8 cellular contexts compared by ENCODE assay signal in the genomic region with DNA sequence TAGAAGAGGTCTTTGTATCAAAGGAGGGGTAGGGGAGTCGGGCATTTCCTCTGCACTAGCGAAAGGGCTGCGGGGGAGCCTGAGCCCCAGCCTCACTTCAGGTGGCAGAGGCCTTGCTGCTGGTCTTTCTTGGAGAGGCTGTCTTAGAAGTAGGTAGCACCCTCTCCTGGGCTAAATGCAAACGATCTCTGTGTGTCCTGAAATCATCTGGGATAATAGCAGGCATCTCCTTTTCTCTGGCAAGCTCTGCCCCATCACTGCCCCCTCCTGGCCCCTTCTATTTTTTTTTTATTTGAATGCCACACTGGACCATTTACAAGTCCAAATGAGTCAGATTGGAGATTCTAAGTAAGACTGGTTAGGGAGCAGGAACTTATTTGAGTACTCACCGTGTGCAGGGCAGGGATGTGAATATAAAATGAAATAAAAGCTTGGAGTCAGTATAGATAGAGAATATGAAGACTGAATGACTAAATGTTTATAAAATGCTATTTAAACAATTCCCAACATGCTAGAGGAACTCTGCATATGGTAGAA.
DNase-seq lines count a peak whose midpoint lies in the region; ATAC-seq and TF ChIP-seq lines count a peak whose summit lies in the region.

No MANE protein-coding gene starts in this region.

- H3K4me1 ChIP-seq in HAP-1, result no peaks in the 10 kb centered on the region
- peaks cover 6 to 22% (median 21%) of the 10 kb centered on the region in 4 donors for H3K4me1 ChIP-seq in upper lobe of left lung

- TF ChIP-seq CTCF in epithelial cell of proximal tubule (conservative IDR thresholded peaks at IDR 0.05; ENCODE audit: low read depth, low read length), result peak; percentile 98
- peak; percentile 58 to 85 (median 74) for TF ChIP-seq CTCF in upper lobe of left lung (IDR thresholded peaks at IDR 0.05)

- H3K9me3 ChIP-seq in HAP-1, result no peaks in the 10 kb centered on the region
- no peaks in the 10 kb centered on the region for H3K9me3 ChIP-seq in upper lobe of left lung

- ATAC-seq in upper lobe of left lung (ENCODE audit: low FRiP score in 2 of 2) (peak; percentile 78 to 90), HG02970 (IDR thresholded peaks at IDR 0.05; ENCODE audit: low FRiP score, unreplicated experiment) (no peak)

- in situ Hi-C loops in HAP-1 (cut with MboI; ENCODE audit: low sequenced_read_pairs), result loop anchor here (25.0 kb wide), 1 partner anchor 562 kb away; no protein-coding TSS in a partner anchor

- H3K27ac Mint-ChIP-seq in activated CD4-positive, alpha-beta T cell treated with anti-CD3 and anti-CD28 coated beads, Interleukin-2, amount 10 ng/mL, durations not matched to agents 7 days and 5 days, result no peak overlapping the region

- H3K36me3 ChIP-seq in HAP-1 (replicated peaks), result no peaks in the 10 kb centered on the region
- no peaks in the 10 kb centered on the region for H3K36me3 ChIP-seq in upper lobe of left lung

- CTCF ChIA-PET in activated CD4-positive, alpha-beta T cell treated with anti-CD3 and anti-CD28 coated beads, Interleukin-2, amount 10 ng/mL, durations not matched to agents 7 days and 5 days (lab: Charles Lee), result interaction anchor here (0.6 to 1.8 kb wide), 4 partner anchors 26 to 405 kb away, joined by 3 to 5 read pairs (median 4); no protein-coding TSS in a partner anchor

- H3K36me3 Mint-ChIP-seq in activated CD4-positive, alpha-beta T cell treated with anti-CD3 and anti-CD28 coated beads, Interleukin-2, amount 10 ng/mL, durations not matched to agents 7 days and 5 days (ENCODE audit: low read depth), result no peaks in the 10 kb centered on the region

- peaks cover 2% of the 10 kb centered on the region for H3K4me1 Mint-ChIP-seq in activated CD4-positive, alpha-beta T cell treated with anti-CD3 and anti-CD28 coated beads, Interleukin-2, amount 10 ng/mL, durations not matched to agents 7 days and 5 days

- H3K9me3 Mint-ChIP-seq in activated CD4-positive, alpha-beta T cell treated with anti-CD3 and anti-CD28 coated beads, Interleukin-2, amount 10 ng/mL, durations not matched to agents 7 days and 5 days, result no peaks in the 10 kb centered on the region

- 22 to 28% methylated on average over 5 of the region's 5 CpGs for WGBS in upper lobe of left lung, 2 donors

- H3K4me3 Mint-ChIP-seq in activated CD4-positive, alpha-beta T cell treated with anti-CD3 and anti-CD28 coated beads, Interleukin-2, amount 10 ng/mL, durations not matched to agents 7 days and 5 days, result no peak overlapping the region

- no peak overlapping the region for H3K27ac ChIP-seq in upper lobe of left lung

- peaks cover 23% of the 10 kb centered on the region for H3K27me3 ChIP-seq in HAP-1 (ENCODE audit: low read depth)
- no peaks in the 10 kb centered on the region for H3K27me3 ChIP-seq in upper lobe of left lung

- POLR2A ChIA-PET in activated CD4-positive, alpha-beta T cell treated with anti-CD3 and anti-CD28 coated beads, Interleukin-2, amount 10 ng/mL, durations not matched to agents 7 days and 5 days (lab: Charles Lee), result interaction anchor here (0.6 kb wide), 1 partner anchor 138 kb away, joined by 5 read pairs; no protein-coding TSS in a partner anchor

- H3K4me3 ChIP-seq in HAP-1 (no peak overlapping the region), epithelial cell of proximal tubule (ENCODE audit: low read depth, low read length) (no peak overlapping the region), upper lobe of left lung (no peak overlapping the region)

- no peak for TF ChIP-seq POLR2A in upper lobe of left lung (IDR thresholded peaks at IDR 0.05)

- TF ChIP-seq EP300 in upper lobe of left lung (IDR thresholded peaks at IDR 0.05), result no peak

- DNase-seq in COLO668 (lab: John Stamatoyannopoulos, UW; ENCODE audit: unreplicated experiment), result peak; percentile 54
- DNase-seq in HAP-1 (ENCODE audit: low spot score in 2 of 2), result peak; percentile 63 to 76
- peak; percentile 79 for DNase-seq in NCI-H345 treated with DMSO at 0.1 percent for 48 hours (lab: John Stamatoyannopoulos, UW; ENCODE audit: unreplicated experiment)
- DNase-seq in activated CD4-positive, alpha-beta T cell treated with anti-CD3 and anti-CD28 coated beads, Interleukin-2, amount 10 ng/mL, durations not matched to agents 7 days and 5 days, result peak; percentile 14
- DNase-seq in epithelial cell of proximal tubule (ENCODE audit: low read depth), result peak; percentile 86
- DNase-seq in middle frontal gyrus (ENCODE audit: extremely low spot score, low spot score), result peak; percentile 13
- DNase-seq in upper lobe of left lung, result peak in 1 of 2 donors; percentile 73

- peaks cover 35% of the 10 kb centered on the region for H3K27me3 Mint-ChIP-seq in activated CD4-positive, alpha-beta T cell treated with anti-CD3 and anti-CD28 coated beads, Interleukin-2, amount 10 ng/mL, durations not matched to agents 7 days and 5 days
